12 cellular contexts compared by ENCODE assay signal in the genomic region with DNA sequence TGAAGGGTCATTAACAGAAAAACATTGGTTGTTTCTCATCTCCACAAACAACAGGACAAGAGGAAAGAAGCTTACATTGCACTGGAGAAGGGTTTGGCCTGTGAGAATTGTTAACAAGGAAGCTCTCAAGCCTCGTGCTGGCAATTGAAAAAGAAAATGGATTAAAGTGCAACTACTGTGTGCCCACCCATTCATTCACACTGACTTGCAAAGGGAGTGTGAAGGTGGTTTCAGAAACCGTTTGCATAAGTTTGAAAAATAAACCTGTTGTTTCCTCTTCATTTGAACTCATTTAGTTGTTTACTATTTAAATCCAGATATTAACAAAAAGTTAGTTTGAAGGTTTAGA.
DNase-seq lines count a peak whose midpoint lies in the region; ATAC-seq and TF ChIP-seq lines count a peak whose summit lies in the region.
"Had no signal": no experiment of that assay in that cellular context is flagged by ENCODE, and none has a peak within 500 bp of the region (broad histone marks: within the 10 kb centered on the region; RNA-seq: fewer than 3 reads in every experiment).

No MANE protein-coding gene starts in this region.

- peaks cover 13% of the 10 kb centered on the region for H3K4me1 ChIP-seq in CD4-positive, CD25-positive, alpha-beta regulatory T cell (ENCODE audit: control insufficient read depth, insufficient read depth, low read length, poor library complexity, severe bottlenecking)
- peaks cover 14% of the 10 kb centered on the region for H3K4me1 ChIP-seq in HUES64 (ENCODE audit: insufficient read depth, low read length)

- H3K27ac Mint-ChIP-seq in CD4-positive, CD25-positive, alpha-beta regulatory T cell: peak overlapping the region in 2 of 3 donors; percentile 27 to 39
- H3K27ac Mint-ChIP-seq in dendritic cell treated with granulocyte-macrophage colony-stimulating factor and Interleukin-4, amounts not matched to agents 40 ng/mL and 50 ng/mL, for 4 days: peak overlapping the region; percentile 77
- H3K27ac Mint-ChIP-seq in nephron progenitor cell: peak overlapping the region; percentile 57

- no peak overlapping the region for H3K27ac ChIP-seq in CD4-positive, CD25-positive, alpha-beta regulatory T cell (ENCODE audit: insufficient read depth, low read length, poor library complexity, severe bottlenecking)
- peak overlapping the region; percentile 17; the same call in 1 of the 2 replicates for H3K27ac ChIP-seq in HUES64 (ENCODE audit: low read depth, low read length)
- H3K27ac ChIP-seq: neutrophil, VCaP had no signal

- no peaks in the 10 kb centered on the region for H3K27me3 ChIP-seq in CD4-positive, CD25-positive, alpha-beta regulatory T cell (ENCODE audit: control insufficient read depth, insufficient read depth, low read length)
- no peaks in the 10 kb centered on the region for H3K27me3 ChIP-seq in HUES64 (ENCODE audit: insufficient read depth, low read length)
- H3K27me3 ChIP-seq: neutrophil had no signal

- H3K27me3 Mint-ChIP-seq in CD4-positive, CD25-positive, alpha-beta regulatory T cell: peaks cover 7% of the 10 kb centered on the region
- H3K27me3 Mint-ChIP-seq in dendritic cell treated with granulocyte-macrophage colony-stimulating factor and Interleukin-4, amounts not matched to agents 40 ng/mL and 50 ng/mL, for 4 days: no peaks in the 10 kb centered on the region
- H3K27me3 Mint-ChIP-seq in nephron progenitor cell (ENCODE audit: low read depth, poor library complexity): peaks cover 5% of the 10 kb centered on the region

- no peaks in the 10 kb centered on the region for H3K36me3 ChIP-seq in CD4-positive, CD25-positive, alpha-beta regulatory T cell (ENCODE audit: control insufficient read depth, insufficient read depth, low read length)
- H3K36me3 ChIP-seq in HUES64 (ENCODE audit: insufficient read depth, low read length): no peaks in the 10 kb centered on the region
- H3K36me3 ChIP-seq: neutrophil had no signal

- TF ChIP-seq CTCF in nephron progenitor cell (IDR thresholded peaks at IDR 0.05) (no peak), lower leg skin (IDR thresholded peaks at IDR 0.05) (no peak)

- peak overlapping the region in 1 of 4 donors; percentile 4 for H3K4me3 Mint-ChIP-seq in CD4-positive, CD25-positive, alpha-beta regulatory T cell
- no peak overlapping the region for H3K4me3 Mint-ChIP-seq in dendritic cell treated with granulocyte-macrophage colony-stimulating factor and Interleukin-4, amounts not matched to agents 40 ng/mL and 50 ng/mL, for 4 days
- H3K4me3 Mint-ChIP-seq in nephron progenitor cell: no peak overlapping the region

- peaks cover 18 to 32% (median 21%) of the 10 kb centered on the region in 4 donors for H3K4me1 Mint-ChIP-seq in CD4-positive, CD25-positive, alpha-beta regulatory T cell
- peaks cover 18% of the 10 kb centered on the region for H3K4me1 Mint-ChIP-seq in dendritic cell treated with granulocyte-macrophage colony-stimulating factor and Interleukin-4, amounts not matched to agents 40 ng/mL and 50 ng/mL, for 4 days (ENCODE audit: low read depth)
- peaks cover 22% of the 10 kb centered on the region for H3K4me1 Mint-ChIP-seq in nephron progenitor cell

- no peaks in the 10 kb centered on the region for H3K9me3 Mint-ChIP-seq in CD4-positive, CD25-positive, alpha-beta regulatory T cell
- no peaks in the 10 kb centered on the region for H3K9me3 Mint-ChIP-seq in dendritic cell treated with granulocyte-macrophage colony-stimulating factor and Interleukin-4, amounts not matched to agents 40 ng/mL and 50 ng/mL, for 4 days
- peaks cover 16% of the 10 kb centered on the region for H3K9me3 Mint-ChIP-seq in nephron progenitor cell

- DNase-seq in CD4-positive, CD25-positive, alpha-beta regulatory T cell: no peak
- DNase-seq in nephron progenitor cell (no peak), HuH-7 (ENCODE audit: low spot score) (no peak), lower leg skin (ENCODE audit: low spot score in 2 of 2) (no peak), amniotic stem cell (lab: John Stamatoyannopoulos, UW) (no peak)
- DNase-seq: cerebellar nuclear complex, NCI-H510A had no signal

- intact Hi-C loops in dendritic cell treated with granulocyte-macrophage colony-stimulating factor and Interleukin-4, amounts not matched to agents 40 ng/mL and 50 ng/mL, for 4 days (cut with micrococcal nuclease): no loop called here
- intact Hi-C loops in lower leg skin (cut with DNase I; ENCODE audit: low total_unique reads): no loop called here

- TF ChIP-seq POLR2A in lower leg skin (IDR thresholded peaks at IDR 0.05): no peak

- H3K36me3 Mint-ChIP-seq in CD4-positive, CD25-positive, alpha-beta regulatory T cell: no peaks in the 10 kb centered on the region
- no peaks in the 10 kb centered on the region for H3K36me3 Mint-ChIP-seq in dendritic cell treated with granulocyte-macrophage colony-stimulating factor and Interleukin-4, amounts not matched to agents 40 ng/mL and 50 ng/mL, for 4 days (ENCODE audit: low read depth)
- peaks cover 15% of the 10 kb centered on the region for H3K36me3 Mint-ChIP-seq in nephron progenitor cell (ENCODE audit: low read depth)

- no peaks in the 10 kb centered on the region for H3K9me3 ChIP-seq in CD4-positive, CD25-positive, alpha-beta regulatory T cell (ENCODE audit: control insufficient read depth in 2 of 2, low read length in 2 of 2)
- no peaks in the 10 kb centered on the region for H3K9me3 ChIP-seq in HUES64 (ENCODE audit: insufficient read depth, low read depth, low read length)
- H3K9me3 ChIP-seq: neutrophil had no signal

- no peak overlapping the region for H3K9ac ChIP-seq in HUES64 (ENCODE audit: low read depth, low read length)

- H3K4me3 ChIP-seq in CD4-positive, CD25-positive, alpha-beta regulatory T cell (ENCODE audit: low read depth, low read length): no peak overlapping the region
- no peak overlapping the region for H3K4me3 ChIP-seq in HUES64 (ENCODE audit: low read length)
- no peak overlapping the region for H3K4me3 ChIP-seq in lower leg skin (ENCODE audit: low read depth, poor library complexity, severe bottlenecking)

- WGBS in HUES64: 10% methylated on average over 1 of the region's 2 CpGs
- 63% methylated on average over 2 of the region's 2 CpGs for WGBS in lower leg skin, 2 donors

- no peak for ATAC-seq in CD4-positive, CD25-positive, alpha-beta regulatory T cell (ENCODE audit: low read depth in 2 of 2)
- ATAC-seq in HG02981 (IDR thresholded peaks at IDR 0.05; ENCODE audit: unreplicated experiment): no peak
